15 cellular contexts compared by ENCODE assay signal in genomic region chr2:68753318-68753717, GRCh38. TPM values are rescaled to one million over a fixed set of nuclear protein-coding genes. Genes with fewer than 3 reads are reported as not detected.
DNase-seq lines count a peak whose midpoint lies in the region; ATAC-seq and TF ChIP-seq lines count a peak whose summit lies in the region.
"Had no signal": no experiment of that assay in that cellular context is flagged by ENCODE, and none has a peak within 500 bp of the region (broad histone marks: within the 10 kb centered on the region; RNA-seq: fewer than 3 reads in every experiment).

No MANE protein-coding gene starts in this region.

- peak; percentile 45 for ATAC-seq in CD4-positive, alpha-beta T cell (ENCODE audit: poor library complexity)
- ATAC-seq in natural killer cell, result peak; percentile 67 to 78 (median 67)
- no peak for ATAC-seq in HG03457 (IDR thresholded peaks at IDR 0.05; ENCODE audit: unreplicated experiment)
- no peak for ATAC-seq in GM18502 (IDR thresholded peaks at IDR 0.05; ENCODE audit: poor library complexity, unreplicated experiment)
- ATAC-seq: gastrocnemius medialis had no signal

- H3K9me3 Mint-ChIP-seq in CD4-positive, alpha-beta T cell, result peaks cover 2% of the 10 kb centered on the region
- H3K9me3 Mint-ChIP-seq in IgD-negative memory B cell, result no peaks in the 10 kb centered on the region
- peaks cover 9% of the 10 kb centered on the region for H3K9me3 Mint-ChIP-seq in activated naive CD8-positive, alpha-beta T cell (ENCODE audit: low read depth)
- peaks cover 5% of the 10 kb centered on the region in 2 donors for H3K9me3 Mint-ChIP-seq in natural killer cell

- no peak for TF ChIP-seq CTCF in CD4-positive, alpha-beta T cell (IDR thresholded peaks at IDR 0.05)
- TF ChIP-seq CTCF in natural killer cell (IDR thresholded peaks at IDR 0.05), result no peak

- no peaks in the 10 kb centered on the region for H3K27me3 Mint-ChIP-seq in CD4-positive, alpha-beta T cell
- H3K27me3 Mint-ChIP-seq in IgD-negative memory B cell (no peaks in the 10 kb centered on the region), natural killer cell (ENCODE audit: low read depth in 2 of 2) (no peaks in the 10 kb centered on the region)
- H3K27me3 Mint-ChIP-seq in activated naive CD8-positive, alpha-beta T cell, result no peaks in the 10 kb centered on the region

- H3K4me1 Mint-ChIP-seq in CD4-positive, alpha-beta T cell (ENCODE audit: low read depth), result peaks cover 87% of the 10 kb centered on the region
- H3K4me1 Mint-ChIP-seq in IgD-negative memory B cell (peaks cover 41 to 55% (median 43%) of the 10 kb centered on the region in 3 donors), natural killer cell (peaks cover 56% of the 10 kb centered on the region in 2 donors)
- peaks cover 83% of the 10 kb centered on the region for H3K4me1 Mint-ChIP-seq in activated naive CD8-positive, alpha-beta T cell (ENCODE audit: low read depth)

- H3K27ac Mint-ChIP-seq in CD4-positive, alpha-beta T cell, result peak overlapping the region; percentile 94
- H3K27ac Mint-ChIP-seq in IgD-negative memory B cell, result peak overlapping the region; percentile 31 to 80 (median 75)
- peak overlapping the region; percentile 92 for H3K27ac Mint-ChIP-seq in activated naive CD8-positive, alpha-beta T cell
- H3K27ac Mint-ChIP-seq in natural killer cell, result peak overlapping the region; percentile 92 to 98

- peak overlapping the region; percentile 53 for H3K4me3 Mint-ChIP-seq in CD4-positive, alpha-beta T cell
- H3K4me3 Mint-ChIP-seq in IgD-negative memory B cell, result peak overlapping the region; percentile 10 to 87 (median 50)
- peak overlapping the region; percentile 74 for H3K4me3 Mint-ChIP-seq in activated naive CD8-positive, alpha-beta T cell
- peak overlapping the region; percentile 86 for H3K4me3 Mint-ChIP-seq in natural killer cell

- peaks cover 7% of the 10 kb centered on the region for H3K9me3 ChIP-seq in CD4-positive, alpha-beta T cell (ENCODE audit: control insufficient read depth, low read length)
- H3K9me3 ChIP-seq: gastrocnemius medialis, testis had no signal

- no peak for DNase-seq in CD4-positive, alpha-beta T cell
- DNase-seq in natural killer cell (no peak), OCI-M1 (lab: John Stamatoyannopoulos, UW) (no peak)
- DNase-seq: AML-193, gastrocnemius medialis, MV-4-11, NCI-H1930, NCI-H510A treated with DMSO at 0.1 percent for 48 hours, SHP77 treated with DMSO at 0.1 percent for 48 hours, testis had no signal

- H3K27me3 ChIP-seq in CD4-positive, alpha-beta T cell (ENCODE audit: control insufficient read depth, insufficient read depth, low read length), result no peaks in the 10 kb centered on the region
- H3K27me3 ChIP-seq: gastrocnemius medialis, testis had no signal

- CTCF ChIA-PET in CD4-positive, alpha-beta T cell (lab: Charles Lee), result interaction anchor here (1.1 to 5.1 kb wide), 7 partner anchors 9 to 156 kb away, joined by 3 to 49 read pairs (median 4); partner anchors contain the start of gene ARHGAP25

- intact Hi-C loops in CD4-positive, alpha-beta T cell (cut with DNase I, micrococcal nuclease), result loop anchor here (2.0 to 5.0 kb wide), 3 partner anchors 17 to 286 kb away; partner anchors contain the start of genes APLF (in 1 of the 2) and FBXO48 (in 1 of the 2)
- intact Hi-C loops in natural killer cell (cut with micrococcal nuclease), result loop anchor here (1.0 to 5.0 kb wide), 4 partner anchors 9 to 39 kb away; no protein-coding TSS in a partner anchor

- peaks cover 69% of the 10 kb centered on the region for H3K36me3 Mint-ChIP-seq in CD4-positive, alpha-beta T cell (ENCODE audit: low read depth)
- H3K36me3 Mint-ChIP-seq in IgD-negative memory B cell (peaks cover 12% of the 10 kb centered on the region), natural killer cell (peaks cover 13% of the 10 kb centered on the region)
- peaks cover 31% of the 10 kb centered on the region for H3K36me3 Mint-ChIP-seq in activated naive CD8-positive, alpha-beta T cell

- POLR2A ChIA-PET in CD4-positive, alpha-beta T cell (lab: Charles Lee), result interaction anchor here (0.6 to 6.4 kb wide), 13 partner anchors 12 to 172 kb away, joined by 3 to 238 read pairs (median 11); partner anchors contain the start of gene ARHGAP25

- H3K27ac ChIP-seq in CD4-positive, alpha-beta T cell (ENCODE audit: low read depth, low read length), result peak overlapping the region; percentile 52
- H3K27ac ChIP-seq: coronary artery, gastrocnemius medialis, testis had no signal

RNA-seq across cellular contexts. Expression of gene ARHGAP25, which starts 18.7 kb away (rescaled TPM):
- total RNA-seq in CD4-positive, alpha-beta T cell, result 10 to 100 TPM; 39.3 to 41.8 TPM
- 217 TPM for polyA plus RNA-seq in IgD-negative memory B cell
- 100 to 1,000 TPM; 122 to 180 (median 155) TPM for total RNA-seq in natural killer cell

Comparison
In these comparisons a context has a peak if more than half of its experiments do, and no peak if none do; other contexts are left out.
1. ATAC-seq: peak in CD4-positive, alpha-beta T cell (single experiment) and natural killer cell (3 of 3); none in HG03457 (single experiment) and GM18502 (single experiment).
2. Peak in every context shown above with its lines, with median percentiles within 50 percentile points of each other: H3K27ac Mint-ChIP-seq and H3K4me3 Mint-ChIP-seq.